In the genomic region with DNA sequence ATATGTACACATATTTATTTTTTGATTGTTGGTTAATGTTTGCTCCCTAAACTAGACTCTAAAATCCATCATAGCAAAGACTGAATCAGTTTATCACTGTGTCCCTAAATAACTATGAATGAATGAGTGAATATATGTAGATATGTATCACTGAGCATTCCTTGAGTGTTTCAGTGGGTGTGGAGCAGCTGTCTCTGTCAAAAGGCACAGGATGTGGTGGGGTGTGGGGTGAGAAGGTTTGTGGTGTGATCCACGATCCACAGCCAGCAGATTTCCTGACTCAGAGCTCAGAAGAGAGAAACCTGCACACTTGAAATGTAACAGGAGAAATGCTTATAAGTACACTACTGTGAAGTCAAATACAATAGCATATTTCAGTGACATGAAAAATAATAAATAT, we compare ENCODE assay signal across 12 cellular contexts.
DNase-seq lines count a peak whose midpoint lies in the region; ATAC-seq and TF ChIP-seq lines count a peak whose summit lies in the region.
"Had no signal": no experiment of that assay in that cellular context is flagged by ENCODE, and none has a peak within 500 bp of the region (broad histone marks: within the 10 kb centered on the region; RNA-seq: fewer than 3 reads in every experiment).

No MANE protein-coding gene starts in this region.

- TF ChIP-seq CTCF in GM10266 (IDR thresholded peaks at IDR 0.05; ENCODE audit: control insufficient read depth, insufficient read depth, low read depth, missing control alignments) = no peak

- in situ Hi-C loops in ACHN (cut with HindIII; ENCODE audit: low pct_ligation_motif_present, low pct_unique_long_range_greater_than_20kb, low sequenced_read_pairs) = no loop called here

- DNase-seq in A172 (ENCODE audit: low spot score) (peak; percentile 64), GM04504 (ENCODE audit: low read depth) (peak; percentile 75), hepatic stellate cell (ENCODE audit: low spot score) (peak; percentile 80), NOMO-1 treated with DMSO at 0.1 percent for 48 hours (lab: John Stamatoyannopoulos, UW; ENCODE audit: unreplicated experiment) (no peak), ACHN (no peak), GM10266 (ENCODE audit: extremely low spot score) (no peak)
- peak; percentile 4 for DNase-seq in activated naive CD8-positive, alpha-beta T cell treated with anti-CD3 and anti-CD28 coated beads, Interleukin-2, amount 50 U/mL, for 24 hours
- DNase-seq: activated CD4-positive, CD25-positive, alpha-beta regulatory T cell treated with anti-CD3 and anti-CD28 coated beads, Interleukin-2, amount 50 U/mL, for 72 hours; activated effector memory CD4-positive, alpha-beta T cell treated with Interleukin-2 at 50 U/mL for 16 hours; NCI-H1694 had no signal

- no peaks in the 10 kb centered on the region for H3K9me3 Mint-ChIP-seq in activated naive CD8-positive, alpha-beta T cell treated with anti-CD3 and anti-CD28 coated beads, Interleukin-2, amount 50 U/mL, for 24 hours

- H3K27ac Mint-ChIP-seq in activated naive CD8-positive, alpha-beta T cell treated with anti-CD3 and anti-CD28 coated beads, Interleukin-2, amount 50 U/mL, for 24 hours = no peak overlapping the region
- H3K27ac Mint-ChIP-seq: CD14-positive monocyte had no signal

- H3K36me3 Mint-ChIP-seq in activated naive CD8-positive, alpha-beta T cell treated with anti-CD3 and anti-CD28 coated beads, Interleukin-2, amount 50 U/mL, for 24 hours (ENCODE audit: low read depth) = no peaks in the 10 kb centered on the region
- H3K36me3 Mint-ChIP-seq: CD14-positive monocyte had no signal

- peak; percentile 40 for ATAC-seq in activated naive CD8-positive, alpha-beta T cell treated with anti-CD3 and anti-CD28 coated beads, Interleukin-2, amount 50 U/mL, for 24 hours
- ATAC-seq in HG02852 (IDR thresholded peaks at IDR 0.05; ENCODE audit: unreplicated experiment) = no peak

- peaks cover 5% of the 10 kb centered on the region for H3K27me3 Mint-ChIP-seq in activated naive CD8-positive, alpha-beta T cell treated with anti-CD3 and anti-CD28 coated beads, Interleukin-2, amount 50 U/mL, for 24 hours

- H3K4me3 Mint-ChIP-seq in activated naive CD8-positive, alpha-beta T cell treated with anti-CD3 and anti-CD28 coated beads, Interleukin-2, amount 50 U/mL, for 24 hours = no peak overlapping the region
- H3K4me3 Mint-ChIP-seq: CD14-positive monocyte had no signal

- peaks cover 12% of the 10 kb centered on the region for H3K4me1 Mint-ChIP-seq in activated naive CD8-positive, alpha-beta T cell treated with anti-CD3 and anti-CD28 coated beads, Interleukin-2, amount 50 U/mL, for 24 hours
- H3K4me1 Mint-ChIP-seq: CD14-positive monocyte had no signal

Comparison
In these comparisons a context has a peak if more than half of its experiments do, and no peak if none do; other contexts are left out.
1. DNase-seq: peak in A172 (single experiment), GM04504 (single experiment), activated naive CD8-positive, alpha-beta T cell treated with anti-CD3 and anti-CD28 coated beads, Interleukin-2, amount 50 U/mL, for 24 hours (single experiment) and hepatic stellate cell (single experiment); none in NOMO-1 treated with DMSO at 0.1 percent for 48 hours (single experiment), ACHN (single experiment) and GM10266 (single experiment).